Comparison of ENCODE assay signal across 20 cellular contexts in genomic region chr1:159170639-159171038, GRCh38. TPM values are rescaled to one million over a fixed set of nuclear protein-coding genes. Genes with fewer than 3 reads are reported as not detected.
A peak's percentile ranks its signal among the peaks of the same experiment; 100 is the strongest.
DNase-seq lines count a peak whose midpoint lies in the region; ATAC-seq and TF ChIP-seq lines count a peak whose summit lies in the region.
"Had no signal": no experiment of that assay in that cellular context is flagged by ENCODE, and none has a peak within 500 bp of the region (broad histone marks: within the 10 kb centered on the region; RNA-seq: fewer than 3 reads in every experiment).

No MANE protein-coding gene starts in this region.

- no peaks in the 10 kb centered on the region for H3K9me3 Mint-ChIP-seq in neural progenitor cell
- H3K9me3 Mint-ChIP-seq: activated CD4-positive, alpha-beta memory T cell treated with anti-CD3 and anti-CD28 coated beads for 36 hours; activated naive CD8-positive, alpha-beta T cell treated with anti-CD3 and anti-CD28 coated beads for 36 hours; activated T-cell treated with anti-CD3 and anti-CD28 coated beads, Interleukin-2, amount 50 U/mL, for 4 hours; stimulated activated naive CD8-positive, alpha-beta T cell treated with anti-CD3 and anti-CD28 coated beads, Interleukin-15, Interleukin-2, amounts not matched to agents 100 ng/mL and 50 ng/mL, for 24 hours had no signal

- no peaks in the 10 kb centered on the region for H3K36me3 Mint-ChIP-seq in neural progenitor cell
- H3K36me3 Mint-ChIP-seq: activated CD4-positive, alpha-beta memory T cell treated with anti-CD3 and anti-CD28 coated beads for 36 hours; activated naive CD8-positive, alpha-beta T cell treated with anti-CD3 and anti-CD28 coated beads for 36 hours had no signal

- no peak overlapping the region for H3K9ac ChIP-seq in neural progenitor cell

- H3K36me3 ChIP-seq in RWPE2 (ENCODE audit: low read depth) (no peaks in the 10 kb centered on the region), neural progenitor cell (no peaks in the 10 kb centered on the region)
- H3K36me3 ChIP-seq in effector memory CD4-positive, alpha-beta T cell (ENCODE audit: control insufficient read depth, insufficient read depth, low read length): no peaks in the 10 kb centered on the region
- H3K36me3 ChIP-seq: MG63 had no signal

- H3K27me3 Mint-ChIP-seq in neural progenitor cell (ENCODE audit: insufficient read depth, low read depth): peaks cover 8% of the 10 kb centered on the region

- H3K4me1 Mint-ChIP-seq in neural progenitor cell: peaks cover 18% of the 10 kb centered on the region
- H3K4me1 Mint-ChIP-seq: activated naive CD8-positive, alpha-beta T cell treated with anti-CD3 and anti-CD28 coated beads for 36 hours had no signal

- DNase-seq in EL: peak; percentile 79
- DNase-seq in RWPE2 (ENCODE audit: low spot score): no peak
- DNase-seq in fibroblast of mammary gland (ENCODE audit: low read depth): peak; percentile 39
- no peak for DNase-seq in neural progenitor cell (ENCODE audit: low spot score)
- no peak for DNase-seq in effector memory CD4-positive, alpha-beta T cell
- DNase-seq in T-helper 2 cell: no peak
- no peak for DNase-seq in SKM-1 treated with dmso at 0.1 percent for 144 hours (lab: John Stamatoyannopoulos, UW; ENCODE audit: unreplicated experiment)
- DNase-seq: activated CD4-positive, alpha-beta memory T cell treated with anti-CD3 and anti-CD28 coated beads for 36 hours; activated naive CD8-positive, alpha-beta T cell treated with anti-CD3 and anti-CD28 coated beads for 36 hours; activated T-cell treated with anti-CD3 and anti-CD28 coated beads, Interleukin-2, amount 50 U/mL, for 4 hours; Caco-2; foreskin fibroblast; HCEC 1CT; MG63; naive B cell; NCI-H2029 treated with DMSO at 0.1 percent for 48 hours had no signal

- H3K9me3 ChIP-seq in RWPE2 (ENCODE audit: severe bottlenecking): no peaks in the 10 kb centered on the region
- no peaks in the 10 kb centered on the region for H3K9me3 ChIP-seq in neural progenitor cell (ENCODE audit: low read depth)
- H3K9me3 ChIP-seq in effector memory CD4-positive, alpha-beta T cell (ENCODE audit: control insufficient read depth, low read length): no peaks in the 10 kb centered on the region
- H3K9me3 ChIP-seq: Caco-2, MG63 had no signal

- peak overlapping the region; percentile 83 for H3K4me3 Mint-ChIP-seq in neural progenitor cell
- H3K4me3 Mint-ChIP-seq: activated CD4-positive, alpha-beta memory T cell treated with anti-CD3 and anti-CD28 coated beads for 36 hours; activated naive CD8-positive, alpha-beta T cell treated with anti-CD3 and anti-CD28 coated beads for 36 hours; activated T-cell treated with anti-CD3 and anti-CD28 coated beads, Interleukin-2, amount 50 U/mL, for 4 hours; stimulated activated naive CD8-positive, alpha-beta T cell treated with anti-CD3 and anti-CD28 coated beads, Interleukin-15, Interleukin-2, amounts not matched to agents 100 ng/mL and 50 ng/mL, for 24 hours had no signal

- peaks cover 2% of the 10 kb centered on the region for H3K79me2 ChIP-seq in neural progenitor cell (ENCODE audit: low read depth)

- H3K4me1 ChIP-seq in RWPE2 (ENCODE audit: insufficient read depth, poor library complexity, severe bottlenecking) (no peaks in the 10 kb centered on the region), neural progenitor cell (peaks cover 14% of the 10 kb centered on the region)
- no peaks in the 10 kb centered on the region for H3K4me1 ChIP-seq in effector memory CD4-positive, alpha-beta T cell (ENCODE audit: control insufficient read depth, insufficient read depth, low read length, poor library complexity, severe bottlenecking)
- H3K4me1 ChIP-seq: Caco-2 had no signal

- no peak for TF ChIP-seq CTCF in RWPE2 (IDR thresholded peaks at IDR 0.05; ENCODE audit: poor library complexity, severe bottlenecking)
- TF ChIP-seq CTCF in fibroblast of mammary gland (conservative IDR thresholded peaks at IDR 0.05; ENCODE audit: control insufficient read depth, insufficient read depth, low read depth, low read length): no peak
- TF ChIP-seq CTCF in neural progenitor cell (IDR thresholded peaks at IDR 0.05): no peak

- no peak overlapping the region for H3K27ac Mint-ChIP-seq in neural progenitor cell
- H3K27ac Mint-ChIP-seq: activated CD4-positive, alpha-beta memory T cell treated with anti-CD3 and anti-CD28 coated beads for 36 hours; activated naive CD8-positive, alpha-beta T cell treated with anti-CD3 and anti-CD28 coated beads for 36 hours; naive B cell; stimulated activated naive CD8-positive, alpha-beta T cell treated with anti-CD3 and anti-CD28 coated beads, Interleukin-15, Interleukin-2, amounts not matched to agents 100 ng/mL and 50 ng/mL, for 24 hours had no signal

- peaks cover 48% of the 10 kb centered on the region for H4K20me1 ChIP-seq in neural progenitor cell (ENCODE audit: low read depth)

- ATAC-seq in RWPE2 (ENCODE audit: low read depth) (peak; percentile 40; the same call in 2 of the 3 replicates), HG03442 (IDR thresholded peaks at IDR 0.05; ENCODE audit: unreplicated experiment) (no peak)
- ATAC-seq: activated T-cell treated with anti-CD3 and anti-CD28 coated beads, Interleukin-2, amount 50 U/mL, for 4 hours had no signal

- H3K27ac ChIP-seq in RWPE2 (ENCODE audit: poor library complexity, severe bottlenecking): no peak overlapping the region
- no peak overlapping the region for H3K27ac ChIP-seq in neural progenitor cell
- H3K27ac ChIP-seq in effector memory CD4-positive, alpha-beta T cell (ENCODE audit: insufficient read depth, low read length, poor library complexity, severe bottlenecking): no peak overlapping the region
- H3K27ac ChIP-seq: SK-N-MC had no signal

- no peaks in the 10 kb centered on the region for H3F3A ChIP-seq in neural progenitor cell (ENCODE audit: low read depth)

- peak overlapping the region; percentile 96 for H3K4me2 ChIP-seq in neural progenitor cell

- H2AFZ ChIP-seq in neural progenitor cell (replicated peaks): no peak overlapping the region

- H3K4me3 ChIP-seq in RWPE2 (ENCODE audit: severe bottlenecking) (no peak overlapping the region), fibroblast of mammary gland (ENCODE audit: control insufficient read depth, low read depth, low read length) (no peak overlapping the region), neural progenitor cell (peak overlapping the region; percentile 97)
- H3K4me3 ChIP-seq in effector memory CD4-positive, alpha-beta T cell (ENCODE audit: insufficient read depth, low read depth, low read length, poor library complexity, severe bottlenecking): no peak overlapping the region
- H3K4me3 ChIP-seq: MG63, SK-N-MC had no signal

- peaks cover 86% of the 10 kb centered on the region for H3K27me3 ChIP-seq in RWPE2 (ENCODE audit: insufficient read depth, poor library complexity, severe bottlenecking)
- H3K27me3 ChIP-seq in neural progenitor cell: no peaks in the 10 kb centered on the region
- H3K27me3 ChIP-seq in effector memory CD4-positive, alpha-beta T cell (replicated peaks; ENCODE audit: control insufficient read depth, insufficient read depth, low read length, poor library complexity, severe bottlenecking): peaks cover 24% of the 10 kb centered on the region

RNA-seq across cellular contexts. Expression of gene CADM3, which starts 0.8 kb away (rescaled TPM):
- 6.9 and 15.3 TPM in 2 replicates for total RNA-seq in neural progenitor cell (ENCODE audit: low replicate concordance)
- total RNA-seq: activated CD4-positive, alpha-beta memory T cell treated with anti-CD3 and anti-CD28 coated beads for 36 hours; activated naive CD8-positive, alpha-beta T cell treated with anti-CD3 and anti-CD28 coated beads for 36 hours; activated T-cell treated with anti-CD3 and anti-CD28 coated beads, Interleukin-2, amount 50 U/mL, for 4 hours; Caco-2 had no signal

RNA-seq across cellular contexts. Expression of gene ACKR1, which starts 34.0 kb away (rescaled TPM):
- 0.74 TPM in 1 of 2 replicates, not detected in the other for total RNA-seq in neural progenitor cell (ENCODE audit: low replicate concordance)
- total RNA-seq: activated CD4-positive, alpha-beta memory T cell treated with anti-CD3 and anti-CD28 coated beads for 36 hours; activated naive CD8-positive, alpha-beta T cell treated with anti-CD3 and anti-CD28 coated beads for 36 hours; Caco-2; HT1080 had no signal

Comparison
In these comparisons a context has a peak if more than half of its experiments do, and no peak if none do; other contexts are left out.
1. DNase-seq: peak in EL (single experiment) and fibroblast of mammary gland (single experiment); none in RWPE2 (single experiment), neural progenitor cell (single experiment), effector memory CD4-positive, alpha-beta T cell (0 of 3), T-helper 2 cell (0 of 5) and SKM-1 treated with dmso at 0.1 percent for 144 hours (single experiment).